Comparison of ENCODE assay signal across 14 cellular contexts in the genomic region with DNA sequence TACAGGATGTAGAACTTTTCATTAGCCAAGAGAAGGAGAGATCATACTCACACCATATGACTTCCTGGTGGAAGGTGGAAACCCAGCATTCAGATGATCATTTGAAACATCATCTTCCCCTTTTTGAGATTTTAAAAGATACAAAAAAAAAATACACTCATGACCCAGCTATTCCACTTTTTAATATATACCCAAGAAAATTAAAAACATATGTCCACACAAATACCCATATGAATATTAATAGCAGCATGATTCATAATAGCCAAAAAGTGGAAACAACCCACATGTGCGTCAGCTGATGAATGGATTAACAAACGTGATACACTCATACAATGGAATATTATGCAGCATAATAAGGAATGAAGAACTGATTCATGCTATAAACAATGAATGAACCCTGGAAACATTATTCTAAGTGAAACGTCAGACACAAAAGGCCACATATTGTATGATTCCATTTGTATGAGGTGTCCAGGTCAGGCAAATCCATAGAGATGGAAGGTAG.
DNase-seq lines count a peak whose midpoint lies in the region; ATAC-seq and TF ChIP-seq lines count a peak whose summit lies in the region.
"Had no signal": no experiment of that assay in that cellular context is flagged by ENCODE, and none has a peak within 500 bp of the region (broad histone marks: within the 10 kb centered on the region; RNA-seq: fewer than 3 reads in every experiment).

No MANE protein-coding gene starts in this region.

- H3K36me3 Mint-ChIP-seq in activated naive CD8-positive, alpha-beta T cell treated with anti-CD3 and anti-CD28 coated beads, Interleukin-2, amount 50 U/mL, for 24 hours (ENCODE audit: low read depth): no peaks in the 10 kb centered on the region

- H3K9me3 Mint-ChIP-seq in activated naive CD8-positive, alpha-beta T cell treated with anti-CD3 and anti-CD28 coated beads, Interleukin-2, amount 50 U/mL, for 24 hours: no peaks in the 10 kb centered on the region

- DNase-seq in RPMI7951 (ENCODE audit: low read depth) (peak; percentile 67), epithelial cell of esophagus (ENCODE audit: low read depth) (peak; percentile 91), hypothalamus (lab: John Stamatoyannopoulos, UW) (no peak)
- DNase-seq in activated naive CD8-positive, alpha-beta T cell treated with anti-CD3 and anti-CD28 coated beads, Interleukin-2, amount 50 U/mL, for 24 hours: no peak
- DNase-seq: activated CD4-positive, alpha-beta T cell treated with anti-CD3 and anti-CD28 coated beads, Interleukin-2, amount 50 U/mL, for 4 hours; activated naive CD4-positive, alpha-beta T cell treated with anti-CD3 and anti-CD28 coated beads, Interleukin-2, amount 50 U/mL, for 16 hours; COR-L47; erythroblast; left colon; NCI-H2171 treated with DMSO at 0.1 percent for 48 hours had no signal

- H3K9me3 ChIP-seq in BLaER1: peaks cover 4% of the 10 kb centered on the region; the same call in 1 of the 2 replicates
- H3K9me3 ChIP-seq in parathyroid adenoma (ENCODE audit: control insufficient read depth, low read length): no peaks in the 10 kb centered on the region

- no peak overlapping the region for H3K27ac Mint-ChIP-seq in activated naive CD8-positive, alpha-beta T cell treated with anti-CD3 and anti-CD28 coated beads, Interleukin-2, amount 50 U/mL, for 24 hours

- H3K4me1 Mint-ChIP-seq in activated naive CD8-positive, alpha-beta T cell treated with anti-CD3 and anti-CD28 coated beads, Interleukin-2, amount 50 U/mL, for 24 hours: peaks cover 15% of the 10 kb centered on the region

- H3K27me3 ChIP-seq in BLaER1 (no peaks in the 10 kb centered on the region), parathyroid adenoma (ENCODE audit: control insufficient read depth, insufficient read depth, low read length) (no peaks in the 10 kb centered on the region)

- H3K36me3 ChIP-seq in BLaER1 (no peaks in the 10 kb centered on the region), parathyroid adenoma (ENCODE audit: control insufficient read depth, insufficient read depth, low read length) (no peaks in the 10 kb centered on the region)

- H3K4me3 Mint-ChIP-seq in activated naive CD8-positive, alpha-beta T cell treated with anti-CD3 and anti-CD28 coated beads, Interleukin-2, amount 50 U/mL, for 24 hours: no peak overlapping the region

- TF ChIP-seq CTCF in epithelial cell of esophagus (IDR thresholded peaks at IDR 0.05; ENCODE audit: insufficient read depth, low read depth, low read length, missing control alignments): no peak
- TF ChIP-seq CTCF in parathyroid adenoma (IDR thresholded peaks at IDR 0.05): no peak

- H3K27me3 Mint-ChIP-seq in activated naive CD8-positive, alpha-beta T cell treated with anti-CD3 and anti-CD28 coated beads, Interleukin-2, amount 50 U/mL, for 24 hours: no peaks in the 10 kb centered on the region

- H3K9ac ChIP-seq in BLaER1 (no peak overlapping the region), parathyroid adenoma (no peak overlapping the region)

- H3K4me3 ChIP-seq in BLaER1 (no peak overlapping the region), epithelial cell of esophagus (ENCODE audit: low read length) (no peak overlapping the region), parathyroid adenoma (ENCODE audit: low read depth, low read length) (no peak overlapping the region)

- H3K27ac ChIP-seq in BLaER1 (no peak overlapping the region), parathyroid adenoma (peak overlapping the region; percentile 60)

- no peaks in the 10 kb centered on the region for H4K20me1 ChIP-seq in BLaER1

- ATAC-seq in GM19397 (IDR thresholded peaks at IDR 0.05; ENCODE audit: unreplicated experiment): no peak
- ATAC-seq in GM21447 (IDR thresholded peaks at IDR 0.05; ENCODE audit: unreplicated experiment): no peak
- no peak for ATAC-seq in activated naive CD8-positive, alpha-beta T cell treated with anti-CD3 and anti-CD28 coated beads, Interleukin-2, amount 50 U/mL, for 24 hours
- ATAC-seq: left colon had no signal

- H2AFZ ChIP-seq in parathyroid adenoma: no peak overlapping the region

- no peaks in the 10 kb centered on the region for H3K79me2 ChIP-seq in parathyroid adenoma

- H3K4me1 ChIP-seq in BLaER1 (peaks cover 28% of the 10 kb centered on the region), parathyroid adenoma (peaks cover 28% of the 10 kb centered on the region)

- H3K4me2 ChIP-seq in BLaER1: 0 out of 2 replicates have a peak overlapping the region, but pooled peaks have one; percentile 13
- H3K4me2 ChIP-seq in parathyroid adenoma (ENCODE audit: low read length): no peak overlapping the region

Comparison
In these comparisons a context has a peak if more than half of its experiments do, and no peak if none do; other contexts are left out.
1. DNase-seq: peak in RPMI7951 (single experiment) and epithelial cell of esophagus (single experiment); none in hypothalamus (0 of 51) and activated naive CD8-positive, alpha-beta T cell treated with anti-CD3 and anti-CD28 coated beads, Interleukin-2, amount 50 U/mL, for 24 hours (single experiment).